In the genomic region with DNA sequence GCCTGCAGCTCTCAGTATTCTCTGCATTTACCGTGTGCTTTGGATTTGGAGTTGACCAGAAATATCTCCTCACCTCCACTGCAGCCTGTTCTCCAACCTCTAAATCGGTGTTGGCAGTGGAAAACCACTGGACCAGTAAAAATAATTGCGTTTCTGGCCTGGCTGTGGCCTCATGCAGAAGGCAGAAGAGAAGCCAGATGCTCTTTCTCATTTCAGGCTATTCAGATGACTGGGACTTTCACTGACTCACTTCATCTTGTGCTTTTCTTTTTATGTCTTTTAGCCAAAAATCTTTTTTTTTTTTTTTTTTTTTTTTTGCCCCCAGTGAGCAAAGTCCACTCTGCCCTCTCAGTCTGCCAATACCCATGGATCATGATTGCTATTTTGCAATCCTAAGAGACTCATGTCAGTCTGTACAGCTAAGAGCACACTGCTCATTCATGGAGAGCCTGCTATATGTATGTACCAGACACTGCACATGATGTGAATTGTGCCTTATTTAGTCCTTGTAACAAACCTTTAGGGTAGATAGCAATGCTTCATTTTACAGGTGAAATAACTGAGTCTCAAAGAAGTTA, we compare ENCODE assay signal across 18 cellular contexts.
"Had no signal": no experiment of that assay in that cellular context is flagged by ENCODE, and none has a peak within 500 bp of the region (broad histone marks: within the 10 kb centered on the region; RNA-seq: fewer than 3 reads in every experiment).

No MANE protein-coding gene starts in this region.

- H3K27ac ChIP-seq: hepatocyte, left lung, tibial artery had no signal

- DNase-seq: activated CD4-positive, alpha-beta T cell treated with anti-CD3 and anti-CD28 coated beads for 1 hour; activated CD4-positive, alpha-beta T cell treated with anti-CD3 and anti-CD28 coated beads, Interleukin-2, amount 50 U/mL, for 1 hour; activated CD8-positive, alpha-beta T cell treated with anti-CD3 and anti-CD28 coated beads, Interleukin-2, amount 10 ng/mL, durations not matched to agents 7 days and 5 days; activated gamma-delta T cell; anterior cingulate cortex; effector CD8-positive, alpha-beta T cell; erythroblast; glutamatergic neuron; immature natural killer cell; left lung; midbrain; retina; stimulated activated CD4-positive, alpha-beta T cell treated with anti-CD3 and anti-CD28 coated beads, Interleukin-2, amount 100 ng/mL, for 48 hours; stimulated activated CD8-positive, alpha-beta memory T cell treated with anti-CD3 and anti-CD28 coated beads, Interleukin-4, amount 100 ng/mL, for 48 hours; T-helper 9 cell; tibial artery had no signal

- ATAC-seq: activated CD8-positive, alpha-beta T cell treated with anti-CD3 and anti-CD28 coated beads, Interleukin-2, amount 10 ng/mL, durations not matched to agents 7 days and 5 days; natural killer cell treated with Interleukin-12 subunit alpha and Interleukin-12 subunit beta and Interleukin-15 and Interleukin-18, amount 100 ng/mL, for 72 hours had no signal

- H3K4me1 ChIP-seq: left lung had no signal

- H3K27me3 ChIP-seq: hepatocyte, left lung, tibial artery had no signal

- H3K4me3 ChIP-seq: hepatocyte, left lung, tibial artery had no signal

- H3K36me3 ChIP-seq: left lung, tibial artery had no signal

- H3K9me3 ChIP-seq: left lung, tibial artery had no signal
